ENCODE assay signal across 15 cellular contexts in the genomic region with DNA sequence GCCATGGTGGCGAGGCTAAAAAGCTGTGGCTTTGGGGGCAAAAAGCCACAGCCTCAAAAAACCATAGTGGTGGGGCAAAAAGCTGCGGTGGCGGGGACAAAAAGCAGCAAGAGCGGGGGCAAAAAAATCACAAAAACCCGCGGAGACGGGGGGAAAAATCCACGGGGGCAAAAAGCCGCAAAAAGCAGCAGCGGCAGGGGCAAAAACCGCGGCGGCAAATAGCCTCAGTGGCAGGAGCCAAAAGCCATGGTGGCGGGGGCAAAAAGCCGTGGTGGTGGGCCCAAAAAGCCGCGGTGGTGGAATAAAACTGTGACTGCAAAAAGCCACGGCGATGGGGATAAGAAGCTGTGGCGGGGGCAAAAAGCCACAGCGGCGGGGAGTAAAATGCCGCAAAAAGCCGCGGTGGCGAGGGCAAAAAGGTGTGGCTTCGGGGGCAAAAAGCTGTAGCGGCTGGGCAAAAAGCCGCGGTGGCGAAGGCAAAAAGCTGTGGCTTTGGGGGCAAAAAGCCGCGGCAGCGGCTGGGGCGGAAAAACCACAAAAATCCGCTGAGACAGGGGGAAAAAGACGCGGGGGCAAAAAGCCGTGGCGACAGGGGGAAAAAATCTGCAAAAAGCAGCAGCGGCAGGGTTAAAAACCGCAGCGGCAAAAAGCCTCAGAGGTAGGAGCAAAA.
DNase-seq lines count a peak whose midpoint lies in the region; ATAC-seq and TF ChIP-seq lines count a peak whose summit lies in the region.
"Had no signal": no experiment of that assay in that cellular context is flagged by ENCODE, and none has a peak within 500 bp of the region (broad histone marks: within the 10 kb centered on the region; RNA-seq: fewer than 3 reads in every experiment).

No MANE protein-coding gene starts in this region.

- DNase-seq in GM10266 (ENCODE audit: extremely low spot score) = peak; percentile 1
- DNase-seq in H7 = peak; percentile 0
- peak; percentile 46 for DNase-seq in sciatic nerve (ENCODE audit: low spot score)
- DNase-seq in A172 (ENCODE audit: low spot score) = no peak
- no peak for DNase-seq in NCI-H2171 (lab: John Stamatoyannopoulos, UW)
- DNase-seq: Caco-2; CD4-positive, CD25-positive, alpha-beta regulatory T cell; CD8-positive, alpha-beta T cell; DMS53; DMS79 treated with DMSO at 0.1 percent for 48 hours; GF-D8 had no signal

- no peak for ATAC-seq in sciatic nerve
- ATAC-seq in HG02623 (IDR thresholded peaks at IDR 0.05; ENCODE audit: unreplicated experiment) = no peak
- ATAC-seq: CD8-positive, alpha-beta T cell; GM23338 had no signal

- no peaks in the 10 kb centered on the region for H3K36me3 ChIP-seq in H7 (replicated peaks; ENCODE audit: control insufficient read depth, insufficient read depth, low read length)
- H3K36me3 ChIP-seq: BLaER1, HAP-1 had no signal

- intact Hi-C loops in sciatic nerve (cut with DNase I) = no loop called here

- H3K27me3 ChIP-seq in H7 (ENCODE audit: control insufficient read depth, insufficient read depth, low read length) = no peaks in the 10 kb centered on the region
- H3K27me3 ChIP-seq: BLaER1 had no signal

- H3K4me3 ChIP-seq in H7 (ENCODE audit: insufficient read depth, low read depth, low read length) = no peak overlapping the region
- H3K4me3 ChIP-seq: BLaER1, GM23338, HAP-1 had no signal

- TF ChIP-seq CTCF in GM10266 (IDR thresholded peaks at IDR 0.05; ENCODE audit: control insufficient read depth, insufficient read depth, low read depth, missing control alignments) = no peak

Comparison
In these comparisons a context has a peak if more than half of its experiments do, and no peak if none do; other contexts are left out.
1. DNase-seq: peak in GM10266 (single experiment), H7 (single experiment) and sciatic nerve (single experiment); none in A172 (single experiment) and NCI-H2171 (single experiment).